In genomic region chr2:66495788-66496640, GRCh38 we compare ENCODE assay signal across 12 cellular contexts.
DNase-seq lines count a peak whose midpoint lies in the region; ATAC-seq, FAIRE-seq and TF ChIP-seq lines count a peak whose summit lies in the region.
"Had no signal": no experiment of that assay in that cellular context is flagged by ENCODE, and none has a peak within 500 bp of the region (broad histone marks: within the 10 kb centered on the region; RNA-seq: fewer than 3 reads in every experiment).

No MANE protein-coding gene starts in this region.

- FAIRE-seq in bronchial epithelial cell (lab: Jason Lieb, UNC), result peak; percentile 98

- peaks cover 36 to 61% of the 10 kb centered on the region in 2 donors for H3K4me1 ChIP-seq in left lung
- H3K4me1 ChIP-seq in upper lobe of right lung, result peaks cover 57% of the 10 kb centered on the region

- peak; percentile 48 for TF ChIP-seq CTCF in bronchial epithelial cell (IDR thresholded peaks at IDR 0.05; ENCODE audit: insufficient read depth, low read length, severe bottlenecking)
- TF ChIP-seq CTCF in left lung (IDR thresholded peaks at IDR 0.05), result no peak
- TF ChIP-seq CTCF in upper lobe of right lung (IDR thresholded peaks at IDR 0.05), result peak; percentile 18
- no peak for TF ChIP-seq CTCF in osteocyte (IDR thresholded peaks at IDR 0.05)

- no peaks in the 10 kb centered on the region for H3K36me3 Mint-ChIP-seq in osteocyte (ENCODE audit: unreplicated experiment)
- H3K36me3 Mint-ChIP-seq: activated naive CD8-positive, alpha-beta T cell treated with anti-CD3 and anti-CD28 coated beads, Interleukin-2, amount 10 ng/mL, durations not matched to agents 7 days and 5 days had no signal

- no peaks in the 10 kb centered on the region for H3K9me3 Mint-ChIP-seq in osteocyte (ENCODE audit: unreplicated experiment)
- H3K9me3 Mint-ChIP-seq: activated naive CD8-positive, alpha-beta T cell treated with anti-CD3 and anti-CD28 coated beads, Interleukin-2, amount 10 ng/mL, durations not matched to agents 7 days and 5 days had no signal

- DNase-seq in DMS 273 (lab: John Stamatoyannopoulos, UW; ENCODE audit: unreplicated experiment) (peak; percentile 70), DMS 273 treated with DMSO at 0.1 percent for 48 hours (lab: John Stamatoyannopoulos, UW) (no peak), bronchial epithelial cell (ENCODE audit: low read depth) (peak; percentile 95), left lung (no peak), upper lobe of right lung (no peak), foreskin melanocyte (no peak), osteocyte (ENCODE audit: extremely low spot score, unreplicated experiment) (no peak), dermis blood vessel endothelial cell (no peak)
- DNase-seq: activated naive CD8-positive, alpha-beta T cell treated with anti-CD3 and anti-CD28 coated beads, Interleukin-2, amount 10 ng/mL, durations not matched to agents 7 days and 5 days; stimulated activated CD4-positive, alpha-beta T cell treated with anti-CD3 and anti-CD28 coated beads, Interleukin-2, amount 100 ng/mL, for 48 hours had no signal

- no peak overlapping the region for H3K27ac Mint-ChIP-seq in osteocyte (ENCODE audit: unreplicated experiment)
- H3K27ac Mint-ChIP-seq: activated naive CD8-positive, alpha-beta T cell treated with anti-CD3 and anti-CD28 coated beads, Interleukin-2, amount 10 ng/mL, durations not matched to agents 7 days and 5 days had no signal

- H3K9me3 ChIP-seq in left lung (no peaks in the 10 kb centered on the region), upper lobe of right lung (no peaks in the 10 kb centered on the region)

- H3K27me3 ChIP-seq in bronchial epithelial cell (ENCODE audit: control insufficient read depth, insufficient read depth, low read length) (no peaks in the 10 kb centered on the region), left lung (no peaks in the 10 kb centered on the region), upper lobe of right lung (no peaks in the 10 kb centered on the region)

- H3K27me3 Mint-ChIP-seq in osteocyte (ENCODE audit: unreplicated experiment), result peaks cover 2% of the 10 kb centered on the region
- H3K27me3 Mint-ChIP-seq: activated naive CD8-positive, alpha-beta T cell treated with anti-CD3 and anti-CD28 coated beads, Interleukin-2, amount 10 ng/mL, durations not matched to agents 7 days and 5 days had no signal

- H3K4me1 Mint-ChIP-seq in osteocyte (ENCODE audit: unreplicated experiment), result no peaks in the 10 kb centered on the region
- H3K4me1 Mint-ChIP-seq: activated naive CD8-positive, alpha-beta T cell treated with anti-CD3 and anti-CD28 coated beads, Interleukin-2, amount 10 ng/mL, durations not matched to agents 7 days and 5 days had no signal

- H3K36me3 ChIP-seq in bronchial epithelial cell (ENCODE audit: control insufficient read depth, insufficient read depth, low read length), result no peaks in the 10 kb centered on the region
- no peaks in the 10 kb centered on the region for H3K36me3 ChIP-seq in left lung
- no peaks in the 10 kb centered on the region for H3K36me3 ChIP-seq in upper lobe of right lung

- H3K27ac ChIP-seq in left lung (peak overlapping the region; percentile 51 to 60), upper lobe of right lung (peak overlapping the region; percentile 20)
- H3K27ac ChIP-seq: 22Rv1, HL-60 had no signal

- H3K4me3 Mint-ChIP-seq in osteocyte (ENCODE audit: unreplicated experiment), result no peak overlapping the region
- H3K4me3 Mint-ChIP-seq: activated naive CD8-positive, alpha-beta T cell treated with anti-CD3 and anti-CD28 coated beads, Interleukin-2, amount 10 ng/mL, durations not matched to agents 7 days and 5 days had no signal

- peak; percentile 60 for ATAC-seq in left lung
- peak; percentile 66 for ATAC-seq in upper lobe of right lung

- H3K4me3 ChIP-seq in bronchial epithelial cell (ENCODE audit: low read depth, low read length), result peak overlapping the region; percentile 42
- H3K4me3 ChIP-seq in left lung, result no peak overlapping the region
- H3K4me3 ChIP-seq in upper lobe of right lung, result no peak overlapping the region

- intact Hi-C loops in left lung (cut with DNase I), result no loop called here
- intact Hi-C loops in upper lobe of right lung (cut with DNase I), result no loop called here

Comparison
In these comparisons a context has a peak if more than half of its experiments do, and no peak if none do; other contexts are left out.
1. DNase-seq: peak in DMS 273 (single experiment) and bronchial epithelial cell (single experiment); none in DMS 273 treated with DMSO at 0.1 percent for 48 hours (single experiment), left lung (0 of 2), upper lobe of right lung (single experiment), foreskin melanocyte (single experiment), osteocyte (single experiment) and dermis blood vessel endothelial cell (single experiment).
2. CTCF ChIP-seq: peak in bronchial epithelial cell (single experiment) and upper lobe of right lung (single experiment); none in left lung (0 of 2) and osteocyte (single experiment).